Comparison of ENCODE assay signal across 8 cellular contexts in the genomic region with DNA sequence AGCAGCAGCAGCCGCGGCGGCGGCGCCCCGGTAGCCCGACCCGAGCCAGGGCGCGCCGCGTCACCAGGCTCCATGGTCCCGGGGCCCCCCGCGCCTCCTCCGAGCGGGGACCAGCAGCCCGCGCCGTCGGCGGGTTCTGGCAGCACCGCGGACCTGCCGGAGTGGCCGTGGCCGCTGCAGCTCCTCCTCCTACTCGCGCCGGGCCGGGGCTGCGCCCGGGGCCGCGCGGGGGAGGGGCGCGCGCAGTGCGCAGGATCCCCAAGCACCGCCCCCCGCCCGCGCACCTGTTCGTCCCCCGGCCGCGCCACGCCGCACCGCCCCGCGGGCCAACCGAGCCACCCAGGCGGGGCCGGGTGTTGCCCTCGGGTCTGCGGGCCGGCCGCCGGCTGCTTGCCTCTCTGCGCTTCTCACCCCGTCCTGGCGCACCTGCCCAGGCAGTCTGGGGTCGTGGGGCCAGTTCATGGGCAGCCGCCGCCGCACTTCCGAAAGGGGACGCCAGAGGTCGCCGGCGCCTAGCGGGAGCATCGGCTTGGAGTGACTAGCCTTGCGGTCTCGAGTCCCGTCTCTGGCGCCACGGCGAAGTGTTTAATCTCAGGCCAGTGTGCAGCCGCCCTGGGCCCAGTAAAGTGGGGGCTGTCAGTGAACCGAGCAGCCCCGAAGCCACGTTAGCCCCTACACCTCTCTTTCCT. TPM values are rescaled to one million over a fixed set of nuclear protein-coding genes. Genes with fewer than 3 reads are reported as not detected.
DNase-seq lines count a peak whose midpoint lies in the region; ATAC-seq and TF ChIP-seq lines count a peak whose summit lies in the region.

A gene (minus strand): TSS at position 163 of the 689 bp plus-strand sequence. CDS start 89 bp downstream, at position 74.

- DNase-seq in NCI-H1048 (lab: John Stamatoyannopoulos, UW), result peak; percentile 2
- DNase-seq in T follicular helper cell (ENCODE audit: low read depth), result peak; percentile 56
- DNase-seq in activated naive CD8-positive, alpha-beta T cell treated with anti-CD3 and anti-CD28 coated beads, Interleukin-2, amount 50 U/mL, for 16 hours (ENCODE audit: low read depth, low spot score), result peak; percentile 52
- peak; percentile 75 for DNase-seq in left cardiac atrium
- DNase-seq in psoas muscle, result peak; percentile 72 to 88
- DNase-seq in uterus, result peak; percentile 58 to 72

- H3K27ac ChIP-seq in psoas muscle, result peak within 1 kb of the TSS; percentile 55
- no peak within 1 kb of the TSS for H3K27ac ChIP-seq in uterus

- TF ChIP-seq CTCF in GM12874 (IDR thresholded peaks at IDR 0.05; ENCODE audit: insufficient read depth, low read depth, low read length) (peak; percentile 83), psoas muscle (IDR thresholded peaks at IDR 0.05) (peak; percentile 80), uterus (IDR thresholded peaks at IDR 0.05) (peak; percentile 53 to 87 (median 81))

- H3K4me3 ChIP-seq in psoas muscle (peak within 1 kb of the TSS; percentile 67), uterus (peak within 1 kb of the TSS; percentile 15 to 44)

- ATAC-seq in HG02571 (IDR thresholded peaks at IDR 0.05; ENCODE audit: unreplicated experiment) (peak; percentile 52), left cardiac atrium (peak; percentile 90 to 96), psoas muscle (peak; percentile 90 to 94 (median 92))

- WGBS in psoas muscle, 3 donors, result 0 to 15% (median 1%) methylated on average over 16 to 75 of the region's 85 CpGs

- H3K36me3 ChIP-seq in psoas muscle (ENCODE audit: insufficient read depth in 1 of 2, low read depth in 1 of 2) (no peaks in the 10 kb centered on the region), uterus (no peaks in the 10 kb centered on the region)

- no peaks in the 10 kb centered on the region for H3K9me3 ChIP-seq in psoas muscle
- no peaks in the 10 kb centered on the region for H3K9me3 ChIP-seq in uterus

- H3K4me1 ChIP-seq in psoas muscle (no peaks in the 10 kb centered on the region), uterus (no peaks in the 10 kb centered on the region)

- no peak for TF ChIP-seq POLR2A in uterus (IDR thresholded peaks at IDR 0.05)

- H3K27me3 ChIP-seq in psoas muscle (ENCODE audit: insufficient read depth in 3 of 3, low read length in 2 of 3), result peaks cover 0 to 14% (median 0%) of the 10 kb centered on the region in 3 donors
- no peaks in the 10 kb centered on the region for H3K27me3 ChIP-seq in uterus

- intact Hi-C loops in left cardiac atrium (cut with DNase I), result loop anchor here in 1 of 2 donors (2.0 kb wide), 1 partner anchor 38 kb away; no protein-coding TSS in a partner anchor
- intact Hi-C loops in psoas muscle (cut with DNase I), result loop anchor here in 1 of 2 donors (2.0 to 5.0 kb wide), 2 partner anchors 38 to 333 kb away; no protein-coding TSS in a partner anchor
- intact Hi-C loops in uterus (cut with DNase I; ENCODE audit: low total_unique reads), result no loop called here

RNA-seq across cellular contexts. Expression of the gene that starts here (rescaled TPM):
- total RNA-seq in left cardiac atrium, result 1 to 10 TPM; 4.0 to 4.8 TPM
- total RNA-seq in psoas muscle, result 10 to 100 TPM in 3 of 4 donors, 1 to 10 TPM in 1; 8.2 to 14.0 (median 11.1) TPM
- 1 to 10 TPM; 1.5 to 6.5 (median 5.3) TPM for polyA plus RNA-seq in psoas muscle
- 1 to 10 TPM in 2 of 4 donors, under 1 TPM in 2; 0.51 to 6.4 (median 3.3) TPM for total RNA-seq in uterus

Comparison
In these comparisons a context has a peak if more than half of its experiments do, and no peak if none do; other contexts are left out.
1. DNase-seq: peak in every context shown above with its lines; median percentile 80 in psoas muscle; 75 in left cardiac atrium; 65 in uterus; 56 in T follicular helper cell; 52 in activated naive CD8-positive, alpha-beta T cell treated with anti-CD3 and anti-CD28 coated beads, Interleukin-2, amount 50 U/mL, for 16 hours; 2 in NCI-H1048.